ENCODE assay signal across 7 cellular contexts in the genomic region with DNA sequence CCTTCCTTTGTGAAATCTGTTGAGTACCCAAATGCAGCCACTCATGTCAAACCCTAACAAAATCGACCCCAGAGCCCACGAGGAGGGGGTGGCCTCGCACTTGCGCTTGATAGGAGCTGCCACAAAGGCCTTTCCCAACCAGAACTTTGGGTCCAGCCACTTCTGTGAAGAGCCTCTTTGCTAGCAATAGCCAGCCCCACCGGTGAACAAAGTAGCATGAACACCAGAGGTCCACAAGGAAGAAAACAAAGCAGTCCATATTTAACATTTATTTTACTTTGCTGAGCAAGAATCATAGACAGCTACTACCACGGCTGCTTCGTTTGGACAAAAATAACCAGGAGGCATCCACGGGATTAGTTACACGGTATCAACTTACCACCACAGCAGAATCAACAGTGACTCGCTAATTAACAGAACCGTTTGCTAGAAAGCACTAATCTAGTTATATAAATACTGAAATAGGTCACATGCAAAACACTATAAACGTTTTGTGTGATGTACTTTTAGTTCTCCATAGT. TPM values are rescaled to one million over a fixed set of nuclear protein-coding genes. Genes with fewer than 3 reads are reported as not detected.
DNase-seq lines count a peak whose midpoint lies in the region; ATAC-seq and TF ChIP-seq lines count a peak whose summit lies in the region.
"Not testable (repeated sequence)": the region's sequence is repeated elsewhere in the genome, so short reads cannot be mapped to it uniquely, and the experiment has no call there.

No MANE protein-coding gene starts in this region.

- DNase-seq in EH (ENCODE audit: low read depth), result peak; percentile 59
- DNase-seq in NCI-H82 (lab: John Stamatoyannopoulos, UW), result peak; percentile 22
- peak; percentile 56 for DNase-seq in activated CD4-positive, alpha-beta T cell treated with anti-CD3 and anti-CD28 coated beads, Interleukin-2, amount 10 ng/mL, durations not matched to agents 24 days and 14 days
- DNase-seq in endothelial cell (ENCODE audit: low spot score), result not testable (repeated sequence)
- peak; percentile 16 for DNase-seq in myocyte (ENCODE audit: low read depth)
- peak in 1 of 2 donors; percentile 40 for DNase-seq in gastrocnemius medialis

- not testable (repeated sequence) for TF ChIP-seq POLR2A in gastrocnemius medialis (IDR thresholded peaks at IDR 0.05)

- in situ Hi-C loops in gastrocnemius medialis (cut with MboI; ENCODE audit: low sequenced_read_pairs in 4 of 4), result not testable (repeated sequence)

- H3K4me1 Mint-ChIP-seq in activated CD4-positive, alpha-beta T cell treated with anti-CD3 and anti-CD28 coated beads, Interleukin-2, amount 10 ng/mL, durations not matched to agents 24 days and 14 days, result peaks cover 17% of the 10 kb centered on the region
- not testable (repeated sequence) for H3K4me1 Mint-ChIP-seq in activated T-helper 17 cell treated with anti-CD3 and anti-CD28 coated beads, Interleukin-2, amount 50 U/mL, for 72 hours; endothelial cell (ENCODE audit: unreplicated experiment)

- H3K36me3 ChIP-seq in gastrocnemius medialis, result peaks cover 0 to 17% of the 10 kb centered on the region in 2 donors

- peaks cover 15% of the 10 kb centered on the region for H3K36me3 Mint-ChIP-seq in activated CD4-positive, alpha-beta T cell treated with anti-CD3 and anti-CD28 coated beads, Interleukin-2, amount 10 ng/mL, durations not matched to agents 24 days and 14 days (ENCODE audit: low read depth)
- peaks cover 21% of the 10 kb centered on the region for H3K36me3 Mint-ChIP-seq in activated T-helper 17 cell treated with anti-CD3 and anti-CD28 coated beads, Interleukin-2, amount 50 U/mL, for 72 hours (ENCODE audit: low read depth)
- not testable (repeated sequence) for H3K36me3 Mint-ChIP-seq in endothelial cell (ENCODE audit: low read depth, unreplicated experiment)

- H3K27ac ChIP-seq in gastrocnemius medialis, result peak overlapping the region; percentile 36 to 91 (median 89)

- not testable (repeated sequence) for ATAC-seq in activated T-helper 17 cell treated with anti-CD3 and anti-CD28 coated beads, Interleukin-2, amount 50 U/mL, for 72 hours (replicated peaks)
- ATAC-seq in gastrocnemius medialis, result peak in 1 of 2 donors; percentile 74

- H3K9me3 Mint-ChIP-seq in activated CD4-positive, alpha-beta T cell treated with anti-CD3 and anti-CD28 coated beads, Interleukin-2, amount 10 ng/mL, durations not matched to agents 24 days and 14 days; activated T-helper 17 cell treated with anti-CD3 and anti-CD28 coated beads, Interleukin-2, amount 50 U/mL, for 72 hours; endothelial cell (ENCODE audit: unreplicated experiment): not testable (repeated sequence)

- peaks cover 14 to 16% of the 10 kb centered on the region in 2 donors for H3K4me1 ChIP-seq in gastrocnemius medialis

- H3K4me3 ChIP-seq in gastrocnemius medialis, result not testable (repeated sequence)

- not testable (repeated sequence) for H3K27me3 ChIP-seq in gastrocnemius medialis

- not testable (repeated sequence) for H3K9me3 ChIP-seq in gastrocnemius medialis

- H3K4me3 Mint-ChIP-seq in activated CD4-positive, alpha-beta T cell treated with anti-CD3 and anti-CD28 coated beads, Interleukin-2, amount 10 ng/mL, durations not matched to agents 24 days and 14 days; activated T-helper 17 cell treated with anti-CD3 and anti-CD28 coated beads, Interleukin-2, amount 50 U/mL, for 72 hours; endothelial cell (ENCODE audit: unreplicated experiment): not testable (repeated sequence)

- intact Hi-C loops in activated CD4-positive, alpha-beta T cell treated with anti-CD3 and anti-CD28 coated beads, Interleukin-2, amount 10 ng/mL, durations not matched to agents 24 days and 14 days (cut with micrococcal nuclease); gastrocnemius medialis (cut with DNase I; ENCODE audit: low total_unique reads): not testable (repeated sequence)

- peak overlapping the region; percentile 52 for H3K27ac Mint-ChIP-seq in activated CD4-positive, alpha-beta T cell treated with anti-CD3 and anti-CD28 coated beads, Interleukin-2, amount 10 ng/mL, durations not matched to agents 24 days and 14 days
- peak overlapping the region; percentile 43 for H3K27ac Mint-ChIP-seq in activated T-helper 17 cell treated with anti-CD3 and anti-CD28 coated beads, Interleukin-2, amount 50 U/mL, for 72 hours
- H3K27ac Mint-ChIP-seq in endothelial cell (ENCODE audit: unreplicated experiment), result peak overlapping the region; percentile 80

- H3K27me3 Mint-ChIP-seq in activated CD4-positive, alpha-beta T cell treated with anti-CD3 and anti-CD28 coated beads, Interleukin-2, amount 10 ng/mL, durations not matched to agents 24 days and 14 days; activated T-helper 17 cell treated with anti-CD3 and anti-CD28 coated beads, Interleukin-2, amount 50 U/mL, for 72 hours; endothelial cell (ENCODE audit: unreplicated experiment): not testable (repeated sequence)

- not testable (repeated sequence) for TF ChIP-seq CTCF in endothelial cell (IDR thresholded peaks at IDR 0.05; ENCODE audit: unreplicated experiment); gastrocnemius medialis (IDR thresholded peaks at IDR 0.05 in 4 of 5, conservative IDR thresholded peaks at IDR 0.05 in 1 of 5)

RNA-seq across cellular contexts. Expression of gene CDK11A, which starts 3.0 kb away (rescaled TPM):
- 68.3 and 70.4 TPM in 2 replicates for total RNA-seq in activated CD4-positive, alpha-beta T cell treated with anti-CD3 and anti-CD28 coated beads, Interleukin-2, amount 10 ng/mL, durations not matched to agents 24 days and 14 days
- total RNA-seq in activated T-helper 17 cell treated with anti-CD3 and anti-CD28 coated beads, Interleukin-2, amount 50 U/mL, for 72 hours, result 10 to 100 TPM; 51.8 to 65.6 TPM
- total RNA-seq in endothelial cell (ENCODE audit: unreplicated experiment) (109 TPM), myocyte (13.0 and 13.2 TPM in 2 replicates), gastrocnemius medialis (10 to 100 TPM in 3 of 4 donors, 1 to 10 TPM in 1; 9.0 to 14.6 (median 11.6) TPM)
- 24.8 TPM for polyA plus RNA-seq in myocyte (2012)

RNA-seq across cellular contexts. Expression of gene SLC35E2B, which starts 34.6 kb away (rescaled TPM):
- total RNA-seq in activated CD4-positive, alpha-beta T cell treated with anti-CD3 and anti-CD28 coated beads, Interleukin-2, amount 10 ng/mL, durations not matched to agents 24 days and 14 days, result 40.3 and 41.5 TPM in 2 replicates
- total RNA-seq in activated T-helper 17 cell treated with anti-CD3 and anti-CD28 coated beads, Interleukin-2, amount 50 U/mL, for 72 hours, result 10 to 100 TPM; 31.4 to 38.5 TPM
- total RNA-seq in endothelial cell (ENCODE audit: unreplicated experiment), result 140 TPM
- 25.6 and 26.6 TPM in 2 replicates for total RNA-seq in myocyte
- 24.4 TPM for polyA plus RNA-seq in myocyte (2012)
- total RNA-seq in gastrocnemius medialis, result 10 to 100 TPM; 13.5 to 21.8 (median 15.2) TPM

RNA-seq across cellular contexts. Expression of gene NADK, which starts 51.1 kb away (rescaled TPM):
- 91.3 and 94.5 TPM in 2 replicates for total RNA-seq in activated CD4-positive, alpha-beta T cell treated with anti-CD3 and anti-CD28 coated beads, Interleukin-2, amount 10 ng/mL, durations not matched to agents 24 days and 14 days
- 10 to 100 TPM; 39.0 to 90.2 TPM for total RNA-seq in activated T-helper 17 cell treated with anti-CD3 and anti-CD28 coated beads, Interleukin-2, amount 50 U/mL, for 72 hours
- total RNA-seq in endothelial cell (ENCODE audit: unreplicated experiment) (85.4 TPM), myocyte (36.6 and 39.6 TPM in 2 replicates), gastrocnemius medialis (10 to 100 TPM; 20.1 to 33.1 (median 32.5) TPM)
- polyA plus RNA-seq in myocyte (2012), result 49.4 TPM
